16 cellular contexts compared by ENCODE assay signal in the genomic region with DNA sequence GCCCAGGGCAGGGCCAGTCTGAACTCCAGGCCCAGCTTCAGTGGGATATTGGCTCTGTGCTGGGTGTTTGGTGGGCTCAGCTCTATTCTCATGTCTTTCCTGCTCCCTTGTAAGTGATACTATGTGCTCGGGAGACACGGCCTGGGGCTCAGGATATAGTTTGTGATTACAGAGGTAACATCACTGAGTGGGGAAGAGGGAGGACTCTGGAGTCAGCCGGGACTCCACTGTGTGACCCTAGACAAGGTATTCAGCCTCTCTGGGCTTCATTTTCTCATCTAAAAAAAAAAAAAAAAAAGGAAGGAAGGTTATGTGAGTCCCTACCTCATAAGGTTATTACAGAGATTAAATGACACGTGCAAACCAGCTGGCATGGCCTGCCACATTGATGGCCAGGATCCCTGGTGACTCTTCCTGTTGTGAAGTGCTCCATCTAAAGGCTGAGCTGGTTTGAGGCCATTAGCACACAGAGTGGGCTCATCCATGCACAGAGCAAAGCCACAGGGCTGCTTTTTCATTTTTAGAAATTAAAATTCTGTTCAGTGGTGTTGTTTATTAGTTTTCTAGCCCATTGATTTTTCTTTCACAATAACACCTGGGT. TPM values are rescaled to one million over a fixed set of nuclear protein-coding genes. Genes with fewer than 3 reads are reported as not detected.
DNase-seq lines count a peak whose midpoint lies in the region; ATAC-seq and TF ChIP-seq lines count a peak whose summit lies in the region.
"Had no signal": no experiment of that assay in that cellular context is flagged by ENCODE, and none has a peak within 500 bp of the region (broad histone marks: within the 10 kb centered on the region; RNA-seq: fewer than 3 reads in every experiment).

No MANE protein-coding gene starts in this region.

- no peak overlapping the region for H3K27ac ChIP-seq in osteoblast (ENCODE audit: low read depth, low read length)
- H3K27ac ChIP-seq: gastroesophageal sphincter, transverse colon had no signal

- no peaks in the 10 kb centered on the region for H3K36me3 Mint-ChIP-seq in effector memory CD8-positive, alpha-beta T cell (ENCODE audit: insufficient read depth)

- H3K79me2 ChIP-seq in osteoblast (ENCODE audit: insufficient read depth, low read length): no peaks in the 10 kb centered on the region

- no peak overlapping the region for H2AFZ ChIP-seq in osteoblast (ENCODE audit: low read length)

- H3K27ac Mint-ChIP-seq in effector memory CD8-positive, alpha-beta T cell: no peak overlapping the region
- H3K27ac Mint-ChIP-seq: CD4-positive, alpha-beta memory T cell; progenitor cell of endocrine pancreas had no signal

- no peak for ATAC-seq in effector memory CD8-positive, alpha-beta T cell (replicated peaks)
- no peak for ATAC-seq in HG03469 (IDR thresholded peaks at IDR 0.05; ENCODE audit: unreplicated experiment)
- no peak for ATAC-seq in HG02642 (IDR thresholded peaks at IDR 0.05; ENCODE audit: poor library complexity, unreplicated experiment)
- ATAC-seq: gastroesophageal sphincter had no signal

- DNase-seq in ELR (ENCODE audit: low read depth): peak; percentile 8
- peak; percentile 43 for DNase-seq in HFF-Myc (ENCODE audit: extremely low read depth, low read depth)
- peak; percentile 69 for DNase-seq in NCI-H2171 treated with DMSO at 0.1 percent for 48 hours (lab: John Stamatoyannopoulos, UW)
- no peak for DNase-seq in choroid plexus epithelial cell (ENCODE audit: low read depth)
- no peak for DNase-seq in effector memory CD8-positive, alpha-beta T cell
- DNase-seq in osteoblast (ENCODE audit: insufficient read length, low spot score, missing footprints): no peak
- DNase-seq: activated CD4-positive, alpha-beta T cell treated with anti-CD3 and anti-CD28 coated beads for 4 hours; CD4-positive, alpha-beta memory T cell; effector CD4-positive, alpha-beta T cell; transverse colon had no signal

- TF ChIP-seq CTCF in HFF-Myc (IDR thresholded peaks at IDR 0.05; ENCODE audit: low read depth, low read length, missing control alignments) (peak; percentile 7), choroid plexus epithelial cell (conservative IDR thresholded peaks at IDR 0.05; ENCODE audit: low read depth, low read length) (peak; percentile 23), osteoblast (IDR thresholded peaks at IDR 0.05; ENCODE audit: extremely low read depth, low read depth, low read length) (no peak)

- no peaks in the 10 kb centered on the region for H4K20me1 ChIP-seq in osteoblast (ENCODE audit: insufficient read depth, low read length)

- H3K4me3 ChIP-seq in HFF-Myc (replicated peaks; ENCODE audit: low read depth, low read length) (no peak overlapping the region), choroid plexus epithelial cell (ENCODE audit: low read depth, low read length) (no peak overlapping the region), osteoblast (ENCODE audit: insufficient read depth, low read length) (no peak overlapping the region)
- H3K4me3 ChIP-seq: gastroesophageal sphincter, transverse colon had no signal

- no peaks in the 10 kb centered on the region for H3K9me3 ChIP-seq in osteoblast (ENCODE audit: low read depth, low read length)
- H3K9me3 ChIP-seq: gastroesophageal sphincter, transverse colon had no signal

- H3K4me1 Mint-ChIP-seq in effector memory CD8-positive, alpha-beta T cell (ENCODE audit: low read depth in 2 of 2): no peaks in the 10 kb centered on the region
- H3K4me1 Mint-ChIP-seq: CD4-positive, alpha-beta memory T cell had no signal

- H3K27me3 ChIP-seq in osteoblast (ENCODE audit: insufficient read depth, low read length): no peaks in the 10 kb centered on the region
- H3K27me3 ChIP-seq: transverse colon had no signal

- H3K4me2 ChIP-seq in osteoblast (ENCODE audit: insufficient read depth, low read length): no peak overlapping the region

- no peaks in the 10 kb centered on the region for H3K36me3 ChIP-seq in osteoblast (ENCODE audit: insufficient read depth, low read length)
- H3K36me3 ChIP-seq: gastroesophageal sphincter, transverse colon had no signal

- H3K9me3 Mint-ChIP-seq in effector memory CD8-positive, alpha-beta T cell: no peaks in the 10 kb centered on the region
- H3K9me3 Mint-ChIP-seq: CD4-positive, alpha-beta memory T cell had no signal

- H3K27me3 Mint-ChIP-seq in effector memory CD8-positive, alpha-beta T cell: no peaks in the 10 kb centered on the region

- H3K4me1 ChIP-seq in osteoblast (ENCODE audit: insufficient read depth, low read length): peaks cover 24% of the 10 kb centered on the region
- H3K4me1 ChIP-seq: transverse colon had no signal

- no peak overlapping the region for H3K4me3 Mint-ChIP-seq in effector memory CD8-positive, alpha-beta T cell
- H3K4me3 Mint-ChIP-seq: CD4-positive, alpha-beta memory T cell had no signal

RNA-seq across cellular contexts. Expression of gene SLC13A4, which starts 15.7 kb away (rescaled TPM):
- 0.36 and 0.88 TPM in 2 replicates for total RNA-seq in osteoblast
- total RNA-seq: CD4-positive, alpha-beta memory T cell; T-helper 1 cell treated with Interleukin-12 subunit alpha and Interleukin-12 subunit beta and Interleukin-4 antibody, amounts not matched to agents 30 ng/mL and 1 ng/mL, for 36 hours had no signal

RNA-seq across cellular contexts. Expression of gene FAM180A, which starts 36.3 kb away (rescaled TPM):
- 23.5 and 28.9 TPM in 2 replicates for total RNA-seq in osteoblast
- total RNA-seq: CD4-positive, alpha-beta memory T cell; kidney epithelial cell; progenitor cell of endocrine pancreas; T-helper 1 cell treated with Interleukin-12 subunit alpha and Interleukin-12 subunit beta and Interleukin-4 antibody, amounts not matched to agents 30 ng/mL and 1 ng/mL, for 36 hours had no signal

RNA-seq across cellular contexts. Expression of gene STMP1, which starts 50.0 kb away (rescaled TPM):
- total RNA-seq in osteoblast: 18.8 and 21.5 TPM in 2 replicates

Comparison
In these comparisons a context has a peak if more than half of its experiments do, and no peak if none do; other contexts are left out.
1. DNase-seq: peak in ELR (single experiment), HFF-Myc (single experiment) and NCI-H2171 treated with DMSO at 0.1 percent for 48 hours (single experiment); none in choroid plexus epithelial cell (single experiment), effector memory CD8-positive, alpha-beta T cell (0 of 3) and osteoblast (single experiment).